Comparison of ENCODE assay signal across 15 cellular contexts in the genomic region with DNA sequence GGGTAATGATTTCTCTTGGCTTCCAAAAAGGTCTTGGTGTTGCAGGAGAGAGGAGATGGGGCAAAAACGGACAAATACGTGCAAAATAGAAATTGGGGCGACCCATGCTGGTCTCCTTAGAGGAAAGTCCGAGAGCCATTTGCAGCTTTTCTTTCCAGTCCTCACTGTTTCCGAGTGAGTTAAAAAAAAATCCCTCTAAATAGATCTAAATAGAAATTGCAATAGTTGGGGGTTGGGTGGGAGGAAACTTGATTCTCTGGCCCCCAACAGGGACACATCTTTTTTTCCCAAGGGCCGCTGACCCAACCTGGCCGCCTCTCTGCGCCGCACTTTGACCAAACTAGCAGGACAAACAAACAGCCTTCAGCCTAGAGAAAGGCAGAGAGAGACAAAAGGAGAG. TPM values are rescaled to one million over a fixed set of nuclear protein-coding genes. Genes with fewer than 3 reads are reported as not detected.
A peak's percentile ranks its signal among the peaks of the same experiment; 100 is the strongest.
DNase-seq lines count a peak whose midpoint lies in the region; ATAC-seq, FAIRE-seq and TF ChIP-seq lines count a peak whose summit lies in the region.
"Had no signal": no experiment of that assay in that cellular context is flagged by ENCODE, and none has a peak within 500 bp of the region (broad histone marks: within the 10 kb centered on the region; RNA-seq: fewer than 3 reads in every experiment).

No MANE protein-coding gene starts in this region.

- no peak for TF ChIP-seq EP300 in K562 (IDR thresholded peaks at IDR 0.05; ENCODE audit: low read length)

- POLR2A ChIA-PET in Caco-2 (lab: Charles Lee) = no interaction called here
- POLR2A ChIA-PET in K562 (lab: Yijun Ruan, JAX) = no interaction called here
- POLR2A ChIA-PET in naive thymus-derived CD8-positive, alpha-beta T cell (lab: Charles Lee) = interaction anchor here (0.6 kb wide), 1 partner anchor 59 kb away, joined by 3 read pairs; no protein-coding TSS in a partner anchor

- H3K9ac ChIP-seq in K562 (ENCODE audit: insufficient read depth in 1 of 2, low read depth in 2 of 2, low read length in 2 of 2) = no peak overlapping the region

- WGBS in K562 (ENCODE audit: insufficient coverage, low coverage, missing lambda C conversion rate) = 23% methylated on average over 9 of the region's 9 CpGs

- no peak for TF ChIP-seq POLR2A in K562 (conservative IDR thresholded peaks at IDR 0.05)

- H3K4me3 Mint-ChIP-seq in CD4-positive, CD25-positive, alpha-beta regulatory T cell = peak overlapping the region in 3 of 4 donors; percentile 39 to 54 (median 52)
- H3K4me3 Mint-ChIP-seq in Caco-2 (ENCODE audit: unreplicated experiment) = peak overlapping the region; percentile 78
- H3K4me3 Mint-ChIP-seq in naive thymus-derived CD8-positive, alpha-beta T cell = peak overlapping the region; percentile 1 to 77 (median 63)

- H3K9me3 Mint-ChIP-seq in CD4-positive, CD25-positive, alpha-beta regulatory T cell = peaks cover 0 to 6% (median 0%) of the 10 kb centered on the region in 7 donors
- H3K9me3 Mint-ChIP-seq in Caco-2 (ENCODE audit: unreplicated experiment) = no peaks in the 10 kb centered on the region
- H3K9me3 Mint-ChIP-seq in naive thymus-derived CD8-positive, alpha-beta T cell = peaks cover 0 to 2% (median 0%) of the 10 kb centered on the region in 9 donors

- H3K27me3 Mint-ChIP-seq in CD4-positive, CD25-positive, alpha-beta regulatory T cell = peaks cover 99% of the 10 kb centered on the region
- peaks cover 25% of the 10 kb centered on the region for H3K27me3 Mint-ChIP-seq in Caco-2 (ENCODE audit: insufficient read depth, unreplicated experiment)
- peaks cover 58 to 100% (median 84%) of the 10 kb centered on the region in 5 donors for H3K27me3 Mint-ChIP-seq in naive thymus-derived CD8-positive, alpha-beta T cell

- intact Hi-C loops in Caco-2 (cut with micrococcal nuclease; ENCODE audit: unreplicated experiment) = no loop called here
- intact Hi-C loops in K562 (cut with micrococcal nuclease) = no loop called here

- no peaks in the 10 kb centered on the region for H3K36me3 ChIP-seq in CD4-positive, CD25-positive, alpha-beta regulatory T cell (ENCODE audit: control insufficient read depth, insufficient read depth, low read length)
- H3K36me3 ChIP-seq in Caco-2 (ENCODE audit: control insufficient read depth, insufficient read depth, low read length) (no peaks in the 10 kb centered on the region), K562 (ENCODE audit: control insufficient read depth, insufficient read depth, low read length) (no peaks in the 10 kb centered on the region)
- H3K36me3 ChIP-seq: colonic mucosa had no signal

- peaks cover 13% of the 10 kb centered on the region for H3K4me1 ChIP-seq in CD4-positive, CD25-positive, alpha-beta regulatory T cell (ENCODE audit: control insufficient read depth, insufficient read depth, low read length, poor library complexity, severe bottlenecking)
- H3K4me1 ChIP-seq in Caco-2 = 0 out of 2 replicates have a peak, but pooled peaks cover 3% of the 10 kb centered on the region
- peaks cover 0 to 28% of the 10 kb centered on the region in 2 experiments; a peak in 1 of 5 replicates for H3K4me1 ChIP-seq in K562 (replicated peaks in 1 of 2; ENCODE audit: control insufficient read depth in 2 of 2, insufficient read depth in 2 of 2, low read length in 2 of 2)
- H3K4me1 ChIP-seq: foreskin keratinocyte had no signal

- H2AFZ ChIP-seq in K562 (ENCODE audit: low read depth, low read length) = no peak overlapping the region

- CTCF ChIA-PET in Caco-2 (lab: Charles Lee) = no interaction called here
- CTCF ChIA-PET in K562 (lab: Yijun Ruan, JAX; ENCODE audit: low intra/inter-chr PET ratio) = interaction anchor here (0.6 kb wide), 1 partner anchor 1033 kb away, joined by 3 read pairs; no protein-coding TSS in a partner anchor

- no peak overlapping the region for H3K27ac Mint-ChIP-seq in CD4-positive, CD25-positive, alpha-beta regulatory T cell
- H3K27ac Mint-ChIP-seq in Caco-2 (ENCODE audit: unreplicated experiment) = no peak overlapping the region
- peak overlapping the region in 1 of 10 donors; percentile 12 for H3K27ac Mint-ChIP-seq in naive thymus-derived CD8-positive, alpha-beta T cell

- H3K4me1 Mint-ChIP-seq in CD4-positive, CD25-positive, alpha-beta regulatory T cell = peaks cover 15 to 53% (median 17%) of the 10 kb centered on the region in 4 donors
- no peaks in the 10 kb centered on the region for H3K4me1 Mint-ChIP-seq in Caco-2 (ENCODE audit: low read depth, unreplicated experiment)
- peaks cover 19 to 57% (median 45%) of the 10 kb centered on the region in 4 donors for H3K4me1 Mint-ChIP-seq in naive thymus-derived CD8-positive, alpha-beta T cell

- no peak for FAIRE-seq in K562 (lab: Jason Lieb, UNC)
- FAIRE-seq: GM12892 had no signal

- H3K36me3 Mint-ChIP-seq in CD4-positive, CD25-positive, alpha-beta regulatory T cell = no peaks in the 10 kb centered on the region
- H3K36me3 Mint-ChIP-seq in Caco-2 (ENCODE audit: insufficient read depth, unreplicated experiment) = no peaks in the 10 kb centered on the region
- peaks cover 0 to 12% (median 5%) of the 10 kb centered on the region in 3 donors for H3K36me3 Mint-ChIP-seq in naive thymus-derived CD8-positive, alpha-beta T cell

- H3K4me3 ChIP-seq in CD4-positive, CD25-positive, alpha-beta regulatory T cell (ENCODE audit: low read depth, low read length) = no peak overlapping the region
- H3K4me3 ChIP-seq in Caco-2 (ENCODE audit: low read depth, low read length) (peak overlapping the region; percentile 36), K562 (no peak overlapping the region)
- H3K4me3 ChIP-seq: colonic mucosa had no signal

- no peak for DNase-seq in CD4-positive, CD25-positive, alpha-beta regulatory T cell
- DNase-seq in Caco-2 = no peak
- no peak for DNase-seq in K562 (ENCODE audit: extremely low read depth in 1 of 4, low spot score in 3 of 4)
- DNase-seq in naive thymus-derived CD8-positive, alpha-beta T cell = no peak
- DNase-seq in NCI-H524 (lab: John Stamatoyannopoulos, UW) = no peak
- DNase-seq in AG08396 (ENCODE audit: low spot score) = no peak
- DNase-seq: activated effector memory CD4-positive, alpha-beta T cell treated with anti-CD3 and anti-CD28 coated beads, Interleukin-2, amount 50 U/mL, for 16 hours; colonic mucosa; foreskin keratinocyte; HCEC 1CT; NCI-H1092 treated with DMSO at 0.1 percent for 48 hours; NCI-H510A had no signal

- in situ Hi-C loops in K562 (cut with MboI) = no loop called here

- peaks cover 37% of the 10 kb centered on the region for H3K27me3 ChIP-seq in CD4-positive, CD25-positive, alpha-beta regulatory T cell (ENCODE audit: control insufficient read depth, insufficient read depth, low read length)
- H3K27me3 ChIP-seq in Caco-2 (replicated peaks; ENCODE audit: control insufficient read depth, insufficient read depth, low read length) (no peaks in the 10 kb centered on the region; the same call in 1 of the 2 replicates), K562 (ENCODE audit: control insufficient read depth in 2 of 2, insufficient read depth in 2 of 2, low read length in 2 of 2) (peaks cover 66 to 81% of the 10 kb centered on the region in 2 experiments)

- H3K4me2 ChIP-seq in K562 (ENCODE audit: insufficient read depth, low read length) = no peak overlapping the region

- BruUV-seq in Caco-2 (replicated peaks; lab: Mats Ljungman, UMichigan) (no TSS peak), K562 (replicated peaks; lab: Mats Ljungman, UMichigan) (no TSS peak)

- TF ChIP-seq CTCF in Caco-2 (IDR thresholded peaks at IDR 0.05; ENCODE audit: insufficient read depth in 1 of 2, low read depth in 1 of 2, low read length in 1 of 2, severe bottlenecking in 1 of 2, unreplicated experiment in 1 of 2) (no peak), K562 (IDR thresholded peaks at IDR 0.05 in 2 of 3, conservative IDR thresholded peaks at IDR 0.05 in 1 of 3; ENCODE audit: insufficient read depth in 2 of 3, low read depth in 1 of 3, low read length in 3 of 3) (no peak)

- no peaks in the 10 kb centered on the region for H3K79me2 ChIP-seq in K562 (ENCODE audit: control insufficient read depth, insufficient read depth, low read length)

- peaks cover 3% of the 10 kb centered on the region; the same call in 1 of the 2 replicates for H4K20me1 ChIP-seq in K562 (replicated peaks; ENCODE audit: control insufficient read depth, insufficient read depth, low read length)

- H3K9me3 ChIP-seq in CD4-positive, CD25-positive, alpha-beta regulatory T cell (ENCODE audit: control insufficient read depth in 2 of 2, low read length in 2 of 2) = no peaks in the 10 kb centered on the region
- no peaks in the 10 kb centered on the region for H3K9me3 ChIP-seq in Caco-2
- H3K9me3 ChIP-seq in K562 (replicated peaks; ENCODE audit: control insufficient read depth, insufficient read depth, low read depth, low read length) = no peaks in the 10 kb centered on the region
- H3K9me3 ChIP-seq: colonic mucosa had no signal

- no peak for TF ChIP-seq RAD21 in K562 (CRISPR knock-in tag; conservative IDR thresholded peaks at IDR 0.05 in 1 of 2, IDR thresholded peaks at IDR 0.05 in 1 of 2)

- H3K27ac ChIP-seq in CD4-positive, CD25-positive, alpha-beta regulatory T cell (ENCODE audit: insufficient read depth, low read length, poor library complexity, severe bottlenecking) = no peak overlapping the region
- no peak overlapping the region for H3K27ac ChIP-seq in K562 (ENCODE audit: extremely low read depth, low read depth, low read length)
- H3K27ac ChIP-seq: colonic mucosa, foreskin keratinocyte had no signal

- ATAC-seq in CD4-positive, CD25-positive, alpha-beta regulatory T cell (ENCODE audit: low read depth in 2 of 2) = no peak
- ATAC-seq in K562 = no peak
- ATAC-seq in naive thymus-derived CD8-positive, alpha-beta T cell = no peak
- ATAC-seq in GM19351 (IDR thresholded peaks at IDR 0.05; ENCODE audit: unreplicated experiment) = no peak
- ATAC-seq: foreskin keratinocyte had no signal

- no peaks in the 10 kb centered on the region for H3K9me1 ChIP-seq in K562 (ENCODE audit: control insufficient read depth, insufficient read depth, low read length)

RNA-seq across cellular contexts. Expression of gene NKX2-5, which starts 2.8 kb away (rescaled TPM):
- total RNA-seq in CD4-positive, CD25-positive, alpha-beta regulatory T cell = not detected
- polyA plus RNA-seq in CD4-positive, CD25-positive, alpha-beta regulatory T cell = not detected
- not detected in 2 replicates for total RNA-seq in Caco-2 (2022)
- not detected in 2 replicates for total RNA-seq in K562 (2011; cell fraction: chromatin; rRNA removed; ENCODE audit: low replicate concordance)
- not detected in 2 replicates for total RNA-seq in K562 (2011; cell fraction: nucleolus; rRNA removed)
- total RNA-seq in K562 (2011; cell fraction: nucleoplasm; rRNA removed) = not detected in 2 replicates
- not detected in 2 replicates for total RNA-seq in K562 (2014; rRNA removed)
- not detected in 2 replicates for total RNA-seq in K562 (2014; rRNA removed; fragmentation: Illumina TruSeq; extraction: Trizol)
- not detected in 2 replicates for total RNA-seq in K562 (2015; rRNA removed; fragmentation: Illumina TruSeq; extraction: Trizol)
- total RNA-seq in K562 (2021) = not detected in 2 replicates
- not detected in 2 replicates for polyA plus RNA-seq in K562 (2011; rRNA removed)
- not detected in 2 replicates for polyA plus RNA-seq in K562 (2011; cell fraction: cytosol; rRNA removed)
- polyA plus RNA-seq in K562 (2011; cell fraction: nucleus; rRNA removed) = not detected in 2 replicates
- polyA plus RNA-seq in K562 (2012) = not detected in 2 replicates
- polyA plus RNA-seq in K562 (2014; fragmentation: Illumina TruSeq; extraction: Trizol) = not detected in 2 replicates
- polyA plus RNA-seq in K562 (2014; fragmentation: Nextera tagmentation; extraction: Ambion mirVana) = not detected
- not detected in 2 replicates for polyA plus RNA-seq in K562 (2014; rRNA removed)
- polyA minus RNA-seq in K562 (2011; rRNA and poly(A)+ RNA removed) = not detected in 2 replicates
- polyA minus RNA-seq in K562 (2011; cell fraction: cytosol; rRNA and poly(A)+ RNA removed) = not detected in 2 replicates
- not detected in 2 replicates for polyA minus RNA-seq in K562 (2011; cell fraction: nucleus; rRNA and poly(A)+ RNA removed)
- not detected for total RNA-seq in naive thymus-derived CD8-positive, alpha-beta T cell
- under 1 TPM in 1 of 3 donors, not detected in 2; 0.36 TPM for polyA plus RNA-seq in naive thymus-derived CD8-positive, alpha-beta T cell
- total RNA-seq: colonic mucosa, foreskin keratinocyte, liver had no signal
- polyA plus RNA-seq: foreskin keratinocyte, liver had no signal
